Comparison of ENCODE assay signal across 1 cellular context in the genomic region with DNA sequence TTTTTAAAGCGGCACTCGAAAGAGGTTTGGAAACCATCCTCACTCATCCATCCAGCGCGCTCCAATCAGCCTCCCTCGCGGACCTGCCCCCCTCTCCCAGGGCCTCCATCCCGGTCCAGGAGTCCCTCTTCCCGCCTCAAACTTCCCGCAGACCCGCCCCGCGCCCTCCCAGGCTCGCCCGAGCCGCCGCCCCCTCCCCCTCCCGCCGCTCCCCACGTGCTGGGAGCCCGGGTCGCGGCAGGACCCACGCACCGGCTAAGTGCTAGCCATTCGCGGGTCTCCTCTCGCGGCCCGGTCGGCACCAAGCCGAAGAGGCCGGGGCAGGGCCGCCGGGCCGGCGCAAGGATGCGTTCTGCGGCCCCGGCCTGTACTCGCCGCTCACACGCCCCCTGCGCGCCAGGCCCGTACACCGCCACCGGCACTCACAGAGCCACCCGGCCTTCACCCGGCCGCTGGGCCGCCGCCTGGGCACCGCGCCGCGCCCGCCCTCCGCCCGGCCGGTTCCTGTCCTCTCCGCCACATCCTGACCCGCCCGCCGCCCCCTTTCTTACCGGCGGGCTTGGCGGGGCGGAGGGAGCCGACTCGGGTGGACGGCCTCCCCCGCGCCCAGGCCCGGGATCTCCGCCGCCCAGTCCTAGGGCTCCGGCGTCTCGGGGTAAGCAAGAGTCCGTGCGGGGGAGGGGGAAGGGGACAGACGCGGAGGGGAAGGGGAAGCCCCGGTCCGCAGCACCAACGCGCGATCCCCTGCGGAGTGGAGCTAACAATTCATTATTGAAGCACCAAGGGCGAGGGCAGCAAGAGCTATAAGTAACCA.
TF ChIP-seq lines count a peak whose summit lies in the region.

No MANE protein-coding gene starts in this region.

TF ChIP-seq in HepG2, 621 proteins besides CTCF, POLR2A, EP300 and RAD21 (continued from another document):
- TF ChIP-seq ZNF557 (CRISPR knock-in tag; IDR thresholded peaks at IDR 0.05) (0 out of 2 replicates have a peak, but pooled peaks have one; percentile 15), ZNF564 (CRISPR knock-in tag; IDR thresholded peaks at IDR 0.05) (0 out of 2 replicates have a peak, but pooled peaks have one; percentile 54), MXI1 (IDR thresholded peaks at IDR 0.05; ENCODE audit: borderline replicate concordance, low read depth, low read length) (peak; percentile 47; the same call in 1 of the 3 replicates), GABPB1 (CRISPR knock-in tag; IDR thresholded peaks at IDR 0.05) (no peak), BHLHE40 (IDR thresholded peaks at IDR 0.05; ENCODE audit: low read length) (0 out of 2 replicates have a peak, but pooled peaks have one; percentile 31), MYC (CRISPR knock-in tag; IDR thresholded peaks at IDR 0.05; ENCODE audit: borderline replicate concordance) (peak; percentile 16; the same call in 1 of the 2 replicates), ZFY (CRISPR knock-in tag; IDR thresholded peaks at IDR 0.05) (peak; percentile 77), KDM5A (IDR thresholded peaks at IDR 0.05; ENCODE audit: borderline replicate concordance, low read length) (peak; percentile 65)
- TF ChIP-seq, protein P1, sequence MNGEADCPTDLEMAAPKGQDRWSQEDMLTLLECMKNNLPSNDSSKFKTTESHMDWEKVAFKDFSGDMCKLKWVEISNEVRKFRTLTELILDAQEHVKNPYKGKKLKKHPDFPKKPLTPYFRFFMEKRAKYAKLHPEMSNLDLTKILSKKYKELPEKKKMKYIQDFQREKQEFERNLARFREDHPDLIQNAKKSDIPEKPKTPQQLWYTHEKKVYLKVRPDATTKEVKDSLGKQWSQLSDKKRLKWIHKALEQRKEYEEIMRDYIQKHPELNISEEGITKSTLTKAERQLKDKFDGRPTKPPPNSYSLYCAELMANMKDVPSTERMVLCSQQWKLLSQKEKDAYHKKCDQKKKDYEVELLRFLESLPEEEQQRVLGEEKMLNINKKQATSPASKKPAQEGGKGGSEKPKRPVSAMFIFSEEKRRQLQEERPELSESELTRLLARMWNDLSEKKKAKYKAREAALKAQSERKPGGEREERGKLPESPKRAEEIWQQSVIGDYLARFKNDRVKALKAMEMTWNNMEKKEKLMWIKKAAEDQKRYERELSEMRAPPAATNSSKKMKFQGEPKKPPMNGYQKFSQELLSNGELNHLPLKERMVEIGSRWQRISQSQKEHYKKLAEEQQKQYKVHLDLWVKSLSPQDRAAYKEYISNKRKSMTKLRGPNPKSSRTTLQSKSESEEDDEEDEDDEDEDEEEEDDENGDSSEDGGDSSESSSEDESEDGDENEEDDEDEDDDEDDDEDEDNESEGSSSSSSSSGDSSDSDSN (CRISPR knock-in tag; IDR thresholded peaks at IDR 0.05), result peak; percentile 86; the same call in 1 of the 2 replicates
- TF ChIP-seq, protein P2, sequence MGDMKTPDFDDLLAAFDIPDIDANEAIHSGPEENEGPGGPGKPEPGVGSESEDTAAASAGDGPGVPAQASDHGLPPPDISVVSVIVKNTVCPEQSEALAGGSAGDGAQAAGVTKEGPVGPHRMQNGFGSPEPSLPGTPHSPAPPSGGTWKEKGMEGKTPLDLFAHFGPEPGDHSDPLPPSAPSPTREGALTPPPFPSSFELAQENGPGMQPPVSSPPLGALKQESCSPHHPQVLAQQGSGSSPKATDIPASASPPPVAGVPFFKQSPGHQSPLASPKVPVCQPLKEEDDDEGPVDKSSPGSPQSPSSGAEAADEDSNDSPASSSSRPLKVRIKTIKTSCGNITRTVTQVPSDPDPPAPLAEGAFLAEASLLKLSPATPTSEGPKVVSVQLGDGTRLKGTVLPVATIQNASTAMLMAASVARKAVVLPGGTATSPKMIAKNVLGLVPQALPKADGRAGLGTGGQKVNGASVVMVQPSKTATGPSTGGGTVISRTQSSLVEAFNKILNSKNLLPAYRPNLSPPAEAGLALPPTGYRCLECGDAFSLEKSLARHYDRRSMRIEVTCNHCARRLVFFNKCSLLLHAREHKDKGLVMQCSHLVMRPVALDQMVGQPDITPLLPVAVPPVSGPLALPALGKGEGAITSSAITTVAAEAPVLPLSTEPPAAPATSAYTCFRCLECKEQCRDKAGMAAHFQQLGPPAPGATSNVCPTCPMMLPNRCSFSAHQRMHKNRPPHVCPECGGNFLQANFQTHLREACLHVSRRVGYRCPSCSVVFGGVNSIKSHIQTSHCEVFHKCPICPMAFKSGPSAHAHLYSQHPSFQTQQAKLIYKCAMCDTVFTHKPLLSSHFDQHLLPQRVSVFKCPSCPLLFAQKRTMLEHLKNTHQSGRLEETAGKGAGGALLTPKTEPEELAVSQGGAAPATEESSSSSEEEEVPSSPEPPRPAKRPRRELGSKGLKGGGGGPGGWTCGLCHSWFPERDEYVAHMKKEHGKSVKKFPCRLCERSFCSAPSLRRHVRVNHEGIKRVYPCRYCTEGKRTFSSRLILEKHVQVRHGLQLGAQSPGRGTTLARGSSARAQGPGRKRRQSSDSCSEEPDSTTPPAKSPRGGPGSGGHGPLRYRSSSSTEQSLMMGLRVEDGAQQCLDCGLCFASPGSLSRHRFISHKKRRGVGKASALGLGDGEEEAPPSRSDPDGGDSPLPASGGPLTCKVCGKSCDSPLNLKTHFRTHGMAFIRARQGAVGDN (CRISPR knock-in tag; IDR thresholded peaks at IDR 0.05), result peak; percentile 23
- TF ChIP-seq, protein P3, sequence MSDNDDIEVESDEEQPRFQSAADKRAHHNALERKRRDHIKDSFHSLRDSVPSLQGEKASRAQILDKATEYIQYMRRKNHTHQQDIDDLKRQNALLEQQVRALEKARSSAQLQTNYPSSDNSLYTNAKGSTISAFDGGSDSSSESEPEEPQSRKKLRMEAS (IDR thresholded peaks at IDR 0.05), result peak; percentile 78; the same call in 1 of the 2 replicates
